22 cellular contexts compared by ENCODE assay signal in the genomic region with DNA sequence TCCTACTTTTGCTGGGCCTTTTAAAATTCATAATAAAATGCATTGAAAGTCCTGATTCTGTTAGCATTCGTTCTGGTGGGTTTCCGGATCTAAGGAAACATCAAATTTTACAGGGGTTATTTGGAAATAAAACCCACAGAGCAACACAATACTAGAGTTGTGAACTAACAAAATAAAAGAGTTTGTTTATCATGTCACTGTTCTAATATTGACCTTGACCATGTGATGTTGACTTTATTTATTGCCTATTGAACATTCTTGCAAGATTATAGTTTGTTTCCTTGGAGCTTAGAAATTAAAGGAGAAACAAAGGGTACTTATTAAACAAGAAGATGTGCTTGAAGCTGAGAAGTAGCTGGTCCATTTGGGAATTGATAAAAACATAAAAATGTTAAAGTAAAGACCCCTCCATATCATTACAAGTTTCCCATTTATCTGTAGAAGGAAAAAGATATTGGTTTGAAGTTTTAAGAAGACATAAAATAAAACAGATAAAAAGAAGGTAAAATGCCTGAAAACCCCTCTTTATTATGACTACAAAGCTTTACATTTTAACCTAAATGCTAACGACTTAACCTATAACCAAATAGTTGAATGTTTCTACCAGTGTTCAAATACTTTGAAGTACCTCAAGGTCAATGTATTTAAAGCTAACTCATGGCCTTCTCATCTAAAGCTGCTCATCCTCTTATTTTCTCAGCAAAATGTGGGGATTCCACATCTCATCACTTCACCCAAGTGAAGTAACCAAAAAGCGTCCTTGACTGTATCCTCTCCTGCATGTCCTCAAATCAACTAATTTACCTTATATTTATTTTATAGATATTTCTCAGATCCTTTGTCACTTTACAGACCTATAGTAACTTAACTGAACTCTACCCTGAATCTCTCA.
DNase-seq lines count a peak whose midpoint lies in the region; ATAC-seq, FAIRE-seq and TF ChIP-seq lines count a peak whose summit lies in the region.
"Had no signal": no experiment of that assay in that cellular context is flagged by ENCODE, and none has a peak within 500 bp of the region (broad histone marks: within the 10 kb centered on the region; RNA-seq: fewer than 3 reads in every experiment).

No MANE protein-coding gene starts in this region.

- ATAC-seq in gastroesophageal sphincter (no peak), HG02623 (IDR thresholded peaks at IDR 0.05; ENCODE audit: unreplicated experiment) (no peak)
- no peak for ATAC-seq in activated CD4-positive, CD25-positive, alpha-beta regulatory T cell treated with anti-CD3 and anti-CD28 coated beads, Interleukin-2, amount 50 U/mL, for 24 hours
- ATAC-seq: activated naive CD8-positive, alpha-beta T cell treated with anti-CD3 and anti-CD28 coated beads, Interleukin-2, amount 50 U/mL, for 24 hours; stimulated activated memory B cell treated with anti-CD40 and anti-IgM and Interleukin-4, amounts not matched to agents 10 μg/mL and 1 μg/mL and 100 μg/mL, for 72 hours had no signal

- peak; percentile 74 for FAIRE-seq in G401.6 (lab: Jason Lieb, UNC)

- intact Hi-C loops in CD14-positive monocyte (cut with micrococcal nuclease): loop anchor here in 1 of 2 donors (10.0 kb wide), 1 partner anchor 172 kb away; no protein-coding TSS in a partner anchor

- H3K27ac Mint-ChIP-seq in CD14-positive monocyte: peak overlapping the region; percentile 66 to 92 (median 89)
- H3K27ac Mint-ChIP-seq: activated CD4-positive, alpha-beta T cell treated with anti-CD3 and anti-CD28 coated beads, Interleukin-2, amount 10 ng/mL, durations not matched to agents 7 days and 5 days; activated naive CD8-positive, alpha-beta T cell treated with anti-CD3 and anti-CD28 coated beads, Interleukin-2, amount 50 U/mL, for 24 hours; B cell; immature natural killer cell; stimulated activated memory B cell treated with anti-CD40 and anti-IgM and Interleukin-4, amounts not matched to agents 10 μg/mL and 1 μg/mL and 100 μg/mL, for 72 hours had no signal

- H2AFZ ChIP-seq in smooth muscle cell (ENCODE audit: low read depth): peak overlapping the region; percentile 81

- no peaks in the 10 kb centered on the region for H3K27me3 Mint-ChIP-seq in CD14-positive monocyte (ENCODE audit: low read depth in 3 of 3)
- H3K27me3 Mint-ChIP-seq: activated CD4-positive, alpha-beta T cell treated with anti-CD3 and anti-CD28 coated beads, Interleukin-2, amount 10 ng/mL, durations not matched to agents 7 days and 5 days; B cell; stimulated activated memory B cell treated with anti-CD40 and anti-IgM and Interleukin-4, amounts not matched to agents 10 μg/mL and 1 μg/mL and 100 μg/mL, for 72 hours had no signal

- peak overlapping the region in 3 of 4 donors; percentile 40 to 74 (median 68) for H3K27ac ChIP-seq in gastroesophageal sphincter
- no peak overlapping the region for H3K27ac ChIP-seq in smooth muscle cell (ENCODE audit: low read depth)
- H3K27ac ChIP-seq: brain microvascular endothelial cell had no signal

- no peaks in the 10 kb centered on the region for H3K27me3 ChIP-seq in gastroesophageal sphincter
- H3K27me3 ChIP-seq in smooth muscle cell (ENCODE audit: low read depth): no peaks in the 10 kb centered on the region
- H3K27me3 ChIP-seq: brain microvascular endothelial cell, thyroid gland had no signal

- peaks cover 41% of the 10 kb centered on the region for H3K4me1 Mint-ChIP-seq in CD14-positive monocyte
- H3K4me1 Mint-ChIP-seq: activated CD4-positive, alpha-beta T cell treated with anti-CD3 and anti-CD28 coated beads, Interleukin-2, amount 10 ng/mL, durations not matched to agents 7 days and 5 days; activated naive CD8-positive, alpha-beta T cell treated with anti-CD3 and anti-CD28 coated beads, Interleukin-2, amount 50 U/mL, for 24 hours; B cell; immature natural killer cell; stimulated activated memory B cell treated with anti-CD40 and anti-IgM and Interleukin-4, amounts not matched to agents 10 μg/mL and 1 μg/mL and 100 μg/mL, for 72 hours had no signal

- H3K4me1 ChIP-seq in gastroesophageal sphincter: peaks cover 0 to 24% (median 0%) of the 10 kb centered on the region in 3 donors
- H3K4me1 ChIP-seq in smooth muscle cell (ENCODE audit: low read depth): peaks cover 11% of the 10 kb centered on the region
- H3K4me1 ChIP-seq: thyroid gland had no signal

- TF ChIP-seq EP300 in gastroesophageal sphincter (IDR thresholded peaks at IDR 0.05): no peak

- no peak overlapping the region for H3K4me3 ChIP-seq in gastroesophageal sphincter
- no peak overlapping the region for H3K4me3 ChIP-seq in smooth muscle cell

- no peak for TF ChIP-seq CTCF in CD14-positive monocyte (IDR thresholded peaks at IDR 0.05)
- no peak for TF ChIP-seq CTCF in gastroesophageal sphincter (IDR thresholded peaks at IDR 0.05)
- no peak for TF ChIP-seq CTCF in smooth muscle cell (IDR thresholded peaks at IDR 0.05; ENCODE audit: borderline replicate concordance, insufficient read depth, poor library complexity, severe bottlenecking)

- no peaks in the 10 kb centered on the region for H4K20me1 ChIP-seq in smooth muscle cell (ENCODE audit: low read depth)

- TF ChIP-seq POLR2A in gastroesophageal sphincter (IDR thresholded peaks at IDR 0.05): no peak

- WGBS in gastroesophageal sphincter (ENCODE audit: low coverage in 1 of 2), 2 donors: 83 to 84% methylated on average over 4 of the region's 4 CpGs
- 88% methylated on average over 4 of the region's 4 CpGs for WGBS in smooth muscle cell (ENCODE audit: low lambda C conversion rate)

- peaks cover 0 to 2% of the 10 kb centered on the region in 2 donors for H3K36me3 Mint-ChIP-seq in CD14-positive monocyte
- H3K36me3 Mint-ChIP-seq: immature natural killer cell; stimulated activated memory B cell treated with anti-CD40 and anti-IgM and Interleukin-4, amounts not matched to agents 10 μg/mL and 1 μg/mL and 100 μg/mL, for 72 hours had no signal

- H3K9me3 ChIP-seq in gastroesophageal sphincter (no peaks in the 10 kb centered on the region), smooth muscle cell (replicated peaks; ENCODE audit: low read depth) (no peaks in the 10 kb centered on the region)
- H3K9me3 ChIP-seq: thyroid gland had no signal

- H3K9me3 Mint-ChIP-seq in CD14-positive monocyte: peaks cover 0 to 2% (median 0%) of the 10 kb centered on the region in 7 donors
- H3K9me3 Mint-ChIP-seq: activated CD4-positive, alpha-beta T cell treated with anti-CD3 and anti-CD28 coated beads, Interleukin-2, amount 10 ng/mL, durations not matched to agents 7 days and 5 days; activated naive CD8-positive, alpha-beta T cell treated with anti-CD3 and anti-CD28 coated beads, Interleukin-2, amount 50 U/mL, for 24 hours; stimulated activated memory B cell treated with anti-CD40 and anti-IgM and Interleukin-4, amounts not matched to agents 10 μg/mL and 1 μg/mL and 100 μg/mL, for 72 hours had no signal

- no peak overlapping the region for H3K9ac ChIP-seq in smooth muscle cell (ENCODE audit: low read depth)

- H3K4me3 Mint-ChIP-seq in CD14-positive monocyte: no peak overlapping the region
- H3K4me3 Mint-ChIP-seq: activated CD4-positive, alpha-beta T cell treated with anti-CD3 and anti-CD28 coated beads, Interleukin-2, amount 10 ng/mL, durations not matched to agents 7 days and 5 days; activated naive CD8-positive, alpha-beta T cell treated with anti-CD3 and anti-CD28 coated beads, Interleukin-2, amount 50 U/mL, for 24 hours; B cell; immature natural killer cell; stimulated activated memory B cell treated with anti-CD40 and anti-IgM and Interleukin-4, amounts not matched to agents 10 μg/mL and 1 μg/mL and 100 μg/mL, for 72 hours had no signal

- H3K36me3 ChIP-seq in gastroesophageal sphincter (no peaks in the 10 kb centered on the region), smooth muscle cell (ENCODE audit: low read depth) (no peaks in the 10 kb centered on the region)
- H3K36me3 ChIP-seq: brain microvascular endothelial cell, thyroid gland had no signal

- no peak for DNase-seq in CD14-positive monocyte (ENCODE audit: low spot score)
- DNase-seq in smooth muscle cell (lab: John Stamatoyannopoulos, UW; ENCODE audit: unreplicated experiment): no peak
- DNase-seq in effector CD8-positive, alpha-beta T cell (lab: John Stamatoyannopoulos, UW): no peak
- DNase-seq: activated CD4-positive, alpha-beta T cell treated with anti-CD3 and anti-CD28 coated beads, Interleukin-2, amount 10 ng/mL, durations not matched to agents 7 days and 5 days; activated naive CD8-positive, alpha-beta T cell treated with anti-CD3 and anti-CD28 coated beads, Interleukin-2, amount 50 U/mL, for 24 hours; brain microvascular endothelial cell; COR-L47; EL; immature natural killer cell; mammary epithelial cell; NCI-H1105 treated with DMSO at 0.1 percent for 48 hours; NCI-H2171 treated with DMSO at 0.1 percent for 48 hours; NCI-H82; OCI-M1; stimulated activated CD4-positive, alpha-beta T cell treated with anti-CD3 and anti-CD28 coated beads, Interleukin-1b, Interleukin-23, amount 100 ng/mL, for 48 hours; thyroid gland had no signal

- H3K4me2 ChIP-seq in smooth muscle cell: peak overlapping the region; percentile 72

- H3K79me2 ChIP-seq in smooth muscle cell (ENCODE audit: low read depth): no peaks in the 10 kb centered on the region

- H3F3A ChIP-seq in smooth muscle cell (ENCODE audit: low read depth): peaks cover 3% of the 10 kb centered on the region
